ENCODE assay signal across 12 cellular contexts in genomic region chr5:45793638-45794532, GRCh38.
DNase-seq lines count a peak whose midpoint lies in the region; ATAC-seq and TF ChIP-seq lines count a peak whose summit lies in the region.
"Had no signal": no experiment of that assay in that cellular context is flagged by ENCODE, and none has a peak within 500 bp of the region (broad histone marks: within the 10 kb centered on the region; RNA-seq: fewer than 3 reads in every experiment).

No MANE protein-coding gene starts in this region.

- CTCF ChIA-PET in activated CD4-positive, alpha-beta T cell treated with anti-CD3 and anti-CD28 coated beads, Interleukin-2, amount 10 ng/mL, durations not matched to agents 7 days and 5 days (lab: Charles Lee) = no interaction called here

- peaks cover 4% of the 10 kb centered on the region for H3K9me3 ChIP-seq in mesodermal cell (ENCODE audit: control insufficient read depth, low read length)
- H3K9me3 ChIP-seq: SK-N-SH had no signal

- no peaks in the 10 kb centered on the region for H3K4me1 Mint-ChIP-seq in activated CD4-positive, alpha-beta T cell treated with anti-CD3 and anti-CD28 coated beads, Interleukin-2, amount 10 ng/mL, durations not matched to agents 7 days and 5 days
- H3K4me1 Mint-ChIP-seq in endothelial cell (ENCODE audit: unreplicated experiment) = no peaks in the 10 kb centered on the region

- H3K9me3 Mint-ChIP-seq in activated CD4-positive, alpha-beta T cell treated with anti-CD3 and anti-CD28 coated beads, Interleukin-2, amount 10 ng/mL, durations not matched to agents 7 days and 5 days = peaks cover 21% of the 10 kb centered on the region
- H3K9me3 Mint-ChIP-seq in endothelial cell (ENCODE audit: unreplicated experiment) = no peaks in the 10 kb centered on the region

- no peak overlapping the region for H3K27ac Mint-ChIP-seq in activated CD4-positive, alpha-beta T cell treated with anti-CD3 and anti-CD28 coated beads, Interleukin-2, amount 10 ng/mL, durations not matched to agents 7 days and 5 days
- H3K27ac Mint-ChIP-seq in endothelial cell (ENCODE audit: unreplicated experiment) = no peak overlapping the region
- H3K27ac Mint-ChIP-seq: CD8-positive, alpha-beta T cell had no signal

- H3K4me1 ChIP-seq in mesodermal cell (ENCODE audit: control insufficient read depth, insufficient read depth, low read length, poor library complexity, severe bottlenecking) = no peaks in the 10 kb centered on the region

- POLR2A ChIA-PET in activated CD4-positive, alpha-beta T cell treated with anti-CD3 and anti-CD28 coated beads, Interleukin-2, amount 10 ng/mL, durations not matched to agents 7 days and 5 days (lab: Charles Lee) = no interaction called here

- H3K4me3 ChIP-seq in mesodermal cell (ENCODE audit: extremely low read depth, insufficient read depth, low read length, poor library complexity, severe bottlenecking) = no peak overlapping the region
- H3K4me3 ChIP-seq: skin epidermis had no signal

- no peaks in the 10 kb centered on the region for H3K36me3 Mint-ChIP-seq in activated CD4-positive, alpha-beta T cell treated with anti-CD3 and anti-CD28 coated beads, Interleukin-2, amount 10 ng/mL, durations not matched to agents 7 days and 5 days (ENCODE audit: low read depth)
- no peaks in the 10 kb centered on the region for H3K36me3 Mint-ChIP-seq in endothelial cell (ENCODE audit: low read depth, unreplicated experiment)
- H3K36me3 Mint-ChIP-seq: CD8-positive, alpha-beta T cell had no signal

- peak; percentile 42 for DNase-seq in H4 (ENCODE audit: low spot score)
- no peak for DNase-seq in NCI-H524 treated with DMSO at 0.1 percent for 48 hours (lab: John Stamatoyannopoulos, UW)
- no peak for DNase-seq in activated CD4-positive, alpha-beta T cell treated with anti-CD3 and anti-CD28 coated beads, Interleukin-2, amount 10 ng/mL, durations not matched to agents 7 days and 5 days
- DNase-seq in endothelial cell (ENCODE audit: low spot score) = no peak
- DNase-seq in G401 (ENCODE audit: low spot score) = no peak
- DNase-seq: CD8-positive, alpha-beta T cell; NCI-H226; SK-N-SH had no signal

- 84 to 88% methylated on average over 6 to 8 of the region's 9 CpGs for WGBS in mesodermal cell (ENCODE audit: insufficient coverage in 2 of 2), 2 experiments

- H3K4me3 Mint-ChIP-seq in activated CD4-positive, alpha-beta T cell treated with anti-CD3 and anti-CD28 coated beads, Interleukin-2, amount 10 ng/mL, durations not matched to agents 7 days and 5 days = no peak overlapping the region
- H3K4me3 Mint-ChIP-seq in endothelial cell (ENCODE audit: unreplicated experiment) = no peak overlapping the region
- H3K4me3 Mint-ChIP-seq: CD8-positive, alpha-beta T cell had no signal

- TF ChIP-seq CTCF in endothelial cell (IDR thresholded peaks at IDR 0.05; ENCODE audit: unreplicated experiment) = no peak

- in situ Hi-C loops in G401 (cut with HindIII; ENCODE audit: low sequenced_read_pairs) = no loop called here

- peak; percentile 89 for ATAC-seq in GM18907 (IDR thresholded peaks at IDR 0.05; ENCODE audit: unreplicated experiment)
- peak; percentile 77 for ATAC-seq in HG03354 (IDR thresholded peaks at IDR 0.05; ENCODE audit: poor library complexity, severe bottlenecking, unreplicated experiment)
- ATAC-seq: CD8-positive, alpha-beta T cell had no signal

- H3K27ac ChIP-seq in mesodermal cell (ENCODE audit: low read depth, low read length, severe bottlenecking) = peak overlapping the region; percentile 38
- H3K27ac ChIP-seq: skin epidermis had no signal

- H3K27me3 Mint-ChIP-seq in activated CD4-positive, alpha-beta T cell treated with anti-CD3 and anti-CD28 coated beads, Interleukin-2, amount 10 ng/mL, durations not matched to agents 7 days and 5 days = no peaks in the 10 kb centered on the region
- H3K27me3 Mint-ChIP-seq in endothelial cell (ENCODE audit: unreplicated experiment) = peaks cover 3% of the 10 kb centered on the region

- no peaks in the 10 kb centered on the region for H3K36me3 ChIP-seq in mesodermal cell (ENCODE audit: control insufficient read depth, insufficient read depth, low read length)
